ENCODE assay signal across 8 cellular contexts in the genomic region with DNA sequence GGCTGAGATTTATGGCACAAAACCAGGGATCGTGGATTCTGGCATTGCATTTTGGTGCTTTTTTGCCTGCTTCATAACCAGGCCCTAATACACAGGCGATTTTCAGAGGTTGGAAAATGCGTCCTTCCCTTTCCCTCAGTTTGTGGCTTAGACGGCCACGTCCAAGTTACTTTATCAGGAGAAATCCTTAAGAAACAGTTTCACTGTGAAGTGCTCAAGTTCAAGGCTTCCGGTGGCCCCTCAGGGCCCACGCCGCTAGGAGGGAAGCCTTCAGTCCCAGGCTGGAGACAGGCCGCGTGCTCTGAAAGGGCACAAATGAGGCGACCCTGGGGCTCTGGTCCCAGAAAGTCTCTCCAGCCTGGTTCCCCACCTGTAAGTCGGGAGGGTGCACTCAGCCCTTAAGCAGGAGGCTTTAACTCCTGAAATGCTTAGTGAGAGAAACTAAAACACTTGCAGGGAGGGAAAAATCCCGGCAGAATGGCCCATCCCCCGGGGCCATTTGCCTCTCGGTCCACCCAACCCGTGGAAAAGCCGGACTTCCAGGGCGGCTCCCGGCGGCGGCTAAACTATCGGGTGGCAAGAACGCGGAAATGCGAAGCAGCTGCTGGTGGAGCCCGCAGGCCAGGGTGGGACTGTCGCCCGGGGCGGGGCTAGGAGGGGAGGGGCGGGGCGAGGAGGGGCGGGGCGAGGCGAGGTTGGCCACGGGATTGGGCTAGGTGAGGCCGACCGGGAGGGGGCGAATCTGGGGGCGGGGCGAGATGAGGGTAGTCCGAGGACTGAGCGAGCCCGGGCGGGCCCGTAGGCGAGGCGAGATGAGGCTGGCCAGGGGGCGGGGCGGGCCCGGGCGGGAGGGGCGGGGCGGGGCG. TPM values are rescaled to one million over a fixed set of nuclear protein-coding genes. Genes with fewer than 3 reads are reported as not detected.
DNase-seq lines count a peak whose midpoint lies in the region; ATAC-seq, FAIRE-seq and TF ChIP-seq lines count a peak whose summit lies in the region.

No MANE protein-coding gene starts in this region.

- POLR2A ChIA-PET in endothelial cell of umbilical vein (lab: Charles Lee) = interaction anchor here (0.6 to 1.2 kb wide), 4 partner anchors 28 to 218 kb away, joined by 3 to 5 read pairs (median 4); a partner anchor contains a TSS

- intact Hi-C loops in endothelial cell of umbilical vein (cut with micrococcal nuclease) = loop anchor here (1.0 to 2.0 kb wide), 5 partner anchors 22 to 312 kb away; a partner anchor contains a TSS

- H3K4me3 ChIP-seq in HUES6 (ENCODE audit: low read depth, low read length) (peak overlapping the region; percentile 58), NT2/D1 (ENCODE audit: insufficient read length, low read depth) (peak overlapping the region; percentile 31), endothelial cell of umbilical vein (replicated peaks in 1 of 3; ENCODE audit: insufficient read depth in 1 of 3, low read depth in 1 of 3, low read length in 3 of 3) (peak overlapping the region; percentile 32 to 61 (median 50)), mononuclear cell (ENCODE audit: low read length) (peak overlapping the region; percentile 54)

- peak overlapping the region; percentile 93 for H3K4me2 ChIP-seq in endothelial cell of umbilical vein (ENCODE audit: insufficient read depth, low read length)

- no peaks in the 10 kb centered on the region for H4K20me1 ChIP-seq in endothelial cell of umbilical vein (replicated peaks; ENCODE audit: control insufficient read depth, extremely low read depth, insufficient read depth, low read length)

- H3K4me1 ChIP-seq in HUES6 (ENCODE audit: control insufficient read depth, insufficient read depth, low read length) = peaks cover 14% of the 10 kb centered on the region; the same call in 1 of the 2 replicates
- no peaks in the 10 kb centered on the region for H3K4me1 ChIP-seq in NT2/D1 (ENCODE audit: insufficient read depth, insufficient read length)
- H3K4me1 ChIP-seq in endothelial cell of umbilical vein (ENCODE audit: control insufficient read depth, extremely low read depth, insufficient read depth, low read length) = peaks cover 11% of the 10 kb centered on the region
- peaks cover 23% of the 10 kb centered on the region for H3K4me1 ChIP-seq in mononuclear cell (ENCODE audit: insufficient read depth, low read length)

- no peaks in the 10 kb centered on the region for H3K79me2 ChIP-seq in endothelial cell of umbilical vein (ENCODE audit: control insufficient read depth, insufficient read depth, low read length)

- TF ChIP-seq POLR2A in endothelial cell of umbilical vein (IDR thresholded peaks at IDR 0.05; ENCODE audit: low read depth, low read length) = no peak

- no peaks in the 10 kb centered on the region for H3K9me3 ChIP-seq in HUES6 (ENCODE audit: control insufficient read depth, insufficient read depth, low read depth, low read length)
- H3K9me3 ChIP-seq in NT2/D1 (ENCODE audit: insufficient read depth, low read length) = no peaks in the 10 kb centered on the region
- H3K9me3 ChIP-seq in endothelial cell of umbilical vein (replicated peaks; ENCODE audit: control insufficient read depth, insufficient read depth, low read length) = no peaks in the 10 kb centered on the region
- no peaks in the 10 kb centered on the region for H3K9me3 ChIP-seq in mononuclear cell (ENCODE audit: low read depth, low read length)

- peak overlapping the region; percentile 66; the same call in 1 of the 2 replicates for H3K27ac ChIP-seq in HUES6 (ENCODE audit: low read depth, low read length)
- peak overlapping the region; percentile 90 for H3K27ac ChIP-seq in endothelial cell of umbilical vein (ENCODE audit: insufficient read depth, low read depth, low read length)

- peak; percentile 94 for FAIRE-seq in endothelial cell of umbilical vein (lab: Jason Lieb, UNC)

- H3K27me3 ChIP-seq in HUES6 (ENCODE audit: control insufficient read depth, insufficient read depth, low read length) (peaks cover 29% of the 10 kb centered on the region), NT2/D1 (ENCODE audit: insufficient read depth, insufficient read length) (peaks cover 11% of the 10 kb centered on the region), endothelial cell of umbilical vein (ENCODE audit: control insufficient read depth in 2 of 2, insufficient read depth in 2 of 2, low read length in 2 of 2) (no peaks in the 10 kb centered on the region), mononuclear cell (ENCODE audit: insufficient read depth, low read length) (no peaks in the 10 kb centered on the region)

- DNase-seq in DMS 273 (lab: John Stamatoyannopoulos, UW; ENCODE audit: unreplicated experiment) (peak; percentile 97), NT2/D1 (ENCODE audit: low read depth, low spot score) (peak; percentile 91), endothelial cell of umbilical vein (ENCODE audit: low read depth, low spot score) (peak; percentile 91)
- peak; percentile 98 for DNase-seq in activated CD8-positive, alpha-beta memory T cell treated with anti-CD3 and anti-CD28 coated beads, Interleukin-2, amount 50 U/mL, for 4 hours
- peak; percentile 94 to 99 for DNase-seq in stimulated activated CD8-positive, alpha-beta memory T cell treated with anti-CD3 and anti-CD28 coated beads, Interleukin-2, amount 100 ng/mL, for 1 hour (ENCODE audit: low read depth in 2 of 2)

- H3K36me3 ChIP-seq in HUES6 (ENCODE audit: control insufficient read depth, insufficient read depth, low read length) (no peaks in the 10 kb centered on the region), NT2/D1 (ENCODE audit: insufficient read depth, insufficient read length, low read length) (no peaks in the 10 kb centered on the region), endothelial cell of umbilical vein (ENCODE audit: control insufficient read depth in 2 of 2, extremely low read depth in 1 of 2, insufficient read depth in 2 of 2, low read length in 2 of 2) (no peaks in the 10 kb centered on the region)

- no peak for TF ChIP-seq CTCF in endothelial cell of umbilical vein (IDR thresholded peaks at IDR 0.05; ENCODE audit: extremely low read depth in 1 of 2, insufficient read depth in 1 of 2, low read depth in 1 of 2, low read length in 2 of 2)

- H3K9ac ChIP-seq in HUES6 (ENCODE audit: low read length) (peak overlapping the region; percentile 71), NT2/D1 (ENCODE audit: insufficient read length, low read depth) (peak overlapping the region; percentile 37), endothelial cell of umbilical vein (replicated peaks; ENCODE audit: extremely low read depth, insufficient read depth, low read length) (peak overlapping the region; percentile 86)

- H2AFZ ChIP-seq in endothelial cell of umbilical vein (ENCODE audit: low read depth, low read length) = peak overlapping the region; percentile 98

- CTCF ChIA-PET in endothelial cell of umbilical vein (lab: Charles Lee) = interaction anchor here (0.5 to 2.4 kb wide), 13 partner anchors 9 to 429 kb away, joined by 3 to 19 read pairs (median 4); a partner anchor contains a TSS

- TSS peak; percentile 99 for BruUV-seq in endothelial cell of umbilical vein (replicated peaks; lab: Mats Ljungman, UMichigan)

- H3K9me1 ChIP-seq in endothelial cell of umbilical vein (replicated peaks; ENCODE audit: control insufficient read depth, extremely low read depth, insufficient read depth, low read length) = no peaks in the 10 kb centered on the region

- dilution Hi-C loops in endothelial cell of umbilical vein (cut with MboI; ENCODE audit: extremely low pct_ligation_motif_present, low sequenced_read_pairs) = no loop called here

- peak; percentile 63 for ATAC-seq in GM21515 (IDR thresholded peaks at IDR 0.05; ENCODE audit: unreplicated experiment)

TF ChIP-seq in endothelial cell of umbilical vein, 7 proteins besides CTCF, POLR2A, EP300 and RAD21:
- TF ChIP-seq EZH2 (IDR thresholded peaks at IDR 0.05; ENCODE audit: borderline replicate concordance, low read depth, low read length, severe bottlenecking) (no peak), JUN (IDR thresholded peaks at IDR 0.05; ENCODE audit: borderline replicate concordance, insufficient read depth, insufficient read length, low read depth) (no peak), GATA2 (IDR thresholded peaks at IDR 0.05; ENCODE audit: insufficient read depth, insufficient read length, low read depth, low read length) (no peak), MYC (IDR thresholded peaks at IDR 0.05; ENCODE audit: low read depth, low read length) (no peak), FOS (IDR thresholded peaks at IDR 0.05; ENCODE audit: borderline replicate concordance, insufficient read depth, low read length) (no peak), POLR2AphosphoS5 (IDR thresholded peaks at IDR 0.05; ENCODE audit: insufficient read depth, low read depth, low read length) (no peak)
- TF ChIP-seq, protein P1, sequence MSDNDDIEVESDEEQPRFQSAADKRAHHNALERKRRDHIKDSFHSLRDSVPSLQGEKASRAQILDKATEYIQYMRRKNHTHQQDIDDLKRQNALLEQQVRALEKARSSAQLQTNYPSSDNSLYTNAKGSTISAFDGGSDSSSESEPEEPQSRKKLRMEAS (IDR thresholded peaks at IDR 0.05; ENCODE audit: insufficient read depth, insufficient read length) = no peak
TF ChIP-seq in endothelial cell of umbilical vein: peak in this region for 0.

RNA-seq across cellular contexts. Expression of a gene that starts 0.6 kb away (rescaled TPM):
- 14.3 and 16.1 TPM in 2 replicates for total RNA-seq in endothelial cell of umbilical vein
- polyA plus RNA-seq in endothelial cell of umbilical vein = 31.4 and 45.8 TPM in 2 replicates
- polyA plus RNA-seq in endothelial cell of umbilical vein (2011; cell fraction: cytosol; rRNA removed) = 21.4 and 22.3 TPM in 2 replicates
- polyA plus RNA-seq in endothelial cell of umbilical vein (2011; cell fraction: nucleus; rRNA removed) = 11.8 and 13.6 TPM in 2 replicates
- 18.1 and 18.3 TPM in 2 replicates for polyA plus RNA-seq in endothelial cell of umbilical vein (2012)
- 68.0 and 74.8 TPM in 2 replicates for polyA minus RNA-seq in endothelial cell of umbilical vein
- polyA minus RNA-seq in endothelial cell of umbilical vein (2011; cell fraction: cytosol; rRNA and poly(A)+ RNA removed) = 3.3 TPM
- 10.0 and 14.9 TPM in 2 replicates for polyA minus RNA-seq in endothelial cell of umbilical vein (2011; cell fraction: nucleus; rRNA and poly(A)+ RNA removed)
- 40.0 TPM for total RNA-seq in mononuclear cell

Comparison
In these comparisons a context has a peak if more than half of its experiments do, and no peak if none do; other contexts are left out.
1. Peak in every context shown above with its lines: DNase-seq, ATAC-seq, H3K4me3 ChIP-seq and H3K27ac ChIP-seq.